ENCODE assay signal across 8 cellular contexts in the genomic region with DNA sequence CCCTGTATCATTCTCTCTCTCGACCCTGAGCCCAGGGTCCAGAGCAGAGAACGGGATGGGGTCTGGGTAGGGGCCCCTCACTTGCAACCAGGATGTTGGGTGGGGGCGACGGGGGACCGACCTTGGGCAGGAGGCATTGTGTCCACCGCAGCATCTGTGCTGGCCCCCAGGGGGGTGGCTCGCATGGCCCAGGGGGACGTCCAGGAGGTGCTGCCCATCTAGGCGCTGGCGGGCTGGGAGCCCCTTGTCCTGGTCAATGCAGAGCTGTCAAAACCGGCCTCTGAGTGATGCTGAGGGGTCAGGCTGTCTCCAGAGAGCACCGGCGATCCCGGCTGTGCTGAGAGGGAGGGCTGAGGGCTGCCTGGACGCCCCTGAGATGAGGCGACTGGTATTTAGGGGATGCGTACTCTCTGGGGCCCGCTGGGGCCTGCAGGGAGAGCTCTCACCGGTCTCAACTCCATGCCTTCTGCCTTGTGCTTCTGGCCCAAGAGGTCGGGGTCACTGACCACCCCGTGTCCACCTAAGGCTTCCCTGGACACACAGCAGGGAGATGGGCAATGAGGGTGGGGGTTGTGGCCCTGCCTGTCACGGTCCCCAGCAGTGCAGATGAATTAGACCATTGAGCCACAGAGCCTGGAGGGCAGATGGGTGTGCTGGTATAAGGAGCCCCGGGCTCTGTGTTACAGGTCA. TPM values are rescaled to one million over a fixed set of nuclear protein-coding genes. Genes with fewer than 3 reads are reported as not detected.
A peak's percentile ranks its signal among the peaks of the same experiment; 100 is the strongest.
DNase-seq lines count a peak whose midpoint lies in the region; ATAC-seq and TF ChIP-seq lines count a peak whose summit lies in the region.

No MANE protein-coding gene starts in this region.

- H3K4me3 Mint-ChIP-seq in chondrocyte (ENCODE audit: unreplicated experiment), result no peak overlapping the region

- CTCF ChIA-PET in AG04450 (lab: Charles Lee), result interaction anchor here (0.9 kb wide), 1 partner anchor 20 kb away, joined by 3 read pairs; a partner anchor contains a TSS

- TF ChIP-seq CTCF in AG04450 (IDR thresholded peaks at IDR 0.05; ENCODE audit: low read depth, low read length) (no peak), chondrocyte (IDR thresholded peaks at IDR 0.05) (no peak)

- no peaks in the 10 kb centered on the region for H3K9me3 Mint-ChIP-seq in chondrocyte (ENCODE audit: low read depth)

- peak overlapping the region; percentile 90 for H3K27ac ChIP-seq in AG04450 (ENCODE audit: low read depth, low read length)

- H3K27me3 ChIP-seq in AG04450 (ENCODE audit: control insufficient read depth, insufficient read depth, low read length), result no peaks in the 10 kb centered on the region

- no peak overlapping the region for H3K4me3 ChIP-seq in AG04450 (ENCODE audit: low read depth, low read length)

- peak overlapping the region; percentile 85 for H3K27ac Mint-ChIP-seq in chondrocyte (ENCODE audit: unreplicated experiment)

- DNase-seq in AG04450 (ENCODE audit: low read depth, low spot score), result no peak
- DNase-seq in HT-29 (ENCODE audit: low spot score), result peak; percentile 54
- DNase-seq in chondrocyte (ENCODE audit: low spot score), result no peak
- peak; percentile 17 for DNase-seq in myocyte (ENCODE audit: low read depth)
- DNase-seq in T-helper 9 cell, result no peak
- no peak for DNase-seq in SHP77 treated with DMSO at 0.1 percent for 48 hours (lab: John Stamatoyannopoulos, UW)

- peaks cover 21% of the 10 kb centered on the region for H3K36me3 Mint-ChIP-seq in chondrocyte (ENCODE audit: low read depth)

- ATAC-seq in HG02852 (IDR thresholded peaks at IDR 0.05; ENCODE audit: unreplicated experiment), result no peak
- ATAC-seq in HG02973 (IDR thresholded peaks at IDR 0.05; ENCODE audit: unreplicated experiment), result no peak

- peaks cover 59% of the 10 kb centered on the region for H3K4me1 Mint-ChIP-seq in chondrocyte (ENCODE audit: low read depth)

- H3K27me3 Mint-ChIP-seq in chondrocyte (ENCODE audit: low read depth), result no peaks in the 10 kb centered on the region

- no peaks in the 10 kb centered on the region; the same call in 1 of the 2 replicates for H3K9me3 ChIP-seq in AG04450 (ENCODE audit: control insufficient read depth, insufficient read depth, low read length)

- POLR2A ChIA-PET in AG04450 (lab: Yijun Ruan, JAX), result interaction anchor here (0.7 to 4.9 kb wide), 8 partner anchors 9 to 72 kb away, joined by 3 to 29 read pairs (median 8); a partner anchor contains a TSS

RNA-seq across cellular contexts. Expression of a gene that starts 8.5 kb away (rescaled TPM):
- 1,566 and 2,378 TPM in 2 replicates for polyA plus RNA-seq in AG04450 (2011; rRNA removed)
- polyA minus RNA-seq in AG04450 (2011; rRNA and poly(A)+ RNA removed), result 360 and 501 TPM in 2 replicates
- total RNA-seq in HT-29 (2014; rRNA removed; shearing (Covaris generic)), result 4,595 and 4,707 TPM in 2 replicates
- total RNA-seq in chondrocyte (689 to 819 TPM (median 699 TPM) in 3 replicates), myocyte (937 and 1,223 TPM in 2 replicates)
- 1,404 TPM for polyA plus RNA-seq in myocyte (2012)

RNA-seq across cellular contexts. Expression of a gene that starts 13.6 kb away (rescaled TPM):
- polyA plus RNA-seq in AG04450 (2011; rRNA removed), result not detected in 2 replicates
- polyA minus RNA-seq in AG04450 (2011; rRNA and poly(A)+ RNA removed), result not detected in 2 replicates
- not detected in 2 replicates for total RNA-seq in HT-29 (2014; rRNA removed; shearing (Covaris generic))
- total RNA-seq in chondrocyte (not detected in 3 replicates), myocyte (not detected in 2 replicates)
- polyA plus RNA-seq in myocyte (2012), result 0.28 TPM

RNA-seq across cellular contexts. Expression of a gene that starts 18.1 kb away (rescaled TPM):
- 32.4 and 36.4 TPM in 2 replicates for polyA plus RNA-seq in AG04450 (2011; rRNA removed)
- 17.4 and 25.2 TPM in 2 replicates for polyA minus RNA-seq in AG04450 (2011; rRNA and poly(A)+ RNA removed)
- total RNA-seq in HT-29 (2014; rRNA removed; shearing (Covaris generic)), result 234 and 255 TPM in 2 replicates
- total RNA-seq in chondrocyte (39.6 to 46.2 TPM (median 40.5 TPM) in 3 replicates), myocyte (95.1 and 104 TPM in 2 replicates)
- 60.4 TPM for polyA plus RNA-seq in myocyte (2012)

RNA-seq across cellular contexts. Expression of a gene that starts 19.8 kb away (rescaled TPM):
- polyA plus RNA-seq in AG04450 (2011; rRNA removed), result 45.1 and 63.2 TPM in 2 replicates
- polyA minus RNA-seq in AG04450 (2011; rRNA and poly(A)+ RNA removed), result 33.8 and 44.8 TPM in 2 replicates
- 266 and 285 TPM in 2 replicates for total RNA-seq in HT-29 (2014; rRNA removed; shearing (Covaris generic))
- total RNA-seq in chondrocyte (71.4 to 83.8 TPM (median 76.6 TPM) in 3 replicates), myocyte (48.5 and 59.6 TPM in 2 replicates)
- polyA plus RNA-seq in myocyte (2012), result 77.1 TPM

RNA-seq across cellular contexts. Expression of a gene that starts 33.4 kb away (rescaled TPM):
- polyA plus RNA-seq in AG04450 (2011; rRNA removed), result not detected in 2 replicates
- polyA minus RNA-seq in AG04450 (2011; rRNA and poly(A)+ RNA removed), result not detected in 2 replicates
- not detected in 2 replicates for total RNA-seq in HT-29 (2014; rRNA removed; shearing (Covaris generic))
- total RNA-seq in chondrocyte (not detected in 3 replicates), myocyte (not detected in 2 replicates)
- 0.09 TPM for polyA plus RNA-seq in myocyte (2012)

Comparison
In these comparisons a context has a peak if more than half of its experiments do, and no peak if none do; other contexts are left out.
1. DNase-seq: peak in HT-29 (single experiment) and myocyte (single experiment); none in AG04450 (single experiment), chondrocyte (single experiment), T-helper 9 cell (single experiment) and SHP77 treated with DMSO at 0.1 percent for 48 hours (single experiment).